8 cellular contexts compared by ENCODE assay signal in genomic region chr14:77036484-77037337, GRCh38. TPM values are rescaled to one million over a fixed set of nuclear protein-coding genes. Genes with fewer than 3 reads are reported as not detected.
DNase-seq lines count a peak whose midpoint lies in the region; ATAC-seq, FAIRE-seq and TF ChIP-seq lines count a peak whose summit lies in the region.
"Had no signal": no experiment of that assay in that cellular context is flagged by ENCODE, and none has a peak within 500 bp of the region (broad histone marks: within the 10 kb centered on the region; RNA-seq: fewer than 3 reads in every experiment).

No MANE protein-coding gene starts in this region.

- H3K4me3 Mint-ChIP-seq in chondrocyte (ENCODE audit: unreplicated experiment) = no peak overlapping the region

- no peaks in the 10 kb centered on the region for H3K36me3 ChIP-seq in Loucy (ENCODE audit: insufficient read depth, low read length)
- H3K36me3 ChIP-seq in rectal smooth muscle tissue (ENCODE audit: control insufficient read depth, insufficient read depth, low read length) = no peaks in the 10 kb centered on the region

- H3K27me3 ChIP-seq in Loucy (ENCODE audit: insufficient read depth, low read length, poor library complexity, severe bottlenecking) = no peaks in the 10 kb centered on the region
- no peaks in the 10 kb centered on the region for H3K27me3 ChIP-seq in rectal smooth muscle tissue (ENCODE audit: control insufficient read depth, insufficient read depth, low read length)

- DNase-seq in GM12892 (ENCODE audit: insufficient read length) = no peak
- no peak for DNase-seq in chondrocyte (ENCODE audit: low spot score)
- no peak for DNase-seq in stimulated activated CD4-positive, alpha-beta T cell treated with anti-CD3 and anti-CD28 coated beads, Interleukin-2, amount 100 ng/mL, for 24 hours

- H3K9me3 Mint-ChIP-seq in chondrocyte (ENCODE audit: low read depth) = no peaks in the 10 kb centered on the region

- FAIRE-seq in GM12892 (lab: Jason Lieb, UNC) = peak; percentile 76
- FAIRE-seq: endothelial cell of umbilical vein had no signal

- H3K4me3 ChIP-seq in Loucy (ENCODE audit: low read length, poor library complexity, severe bottlenecking) (no peak overlapping the region), rectal smooth muscle tissue (ENCODE audit: low read length) (no peak overlapping the region)

- 0 out of 2 replicates have a peak overlapping the region, but pooled peaks have one; percentile 9 for H2AFZ ChIP-seq in Loucy (ENCODE audit: low read length)

- H3K4me2 ChIP-seq in Loucy (ENCODE audit: low read depth, low read length, poor library complexity, severe bottlenecking) = peak overlapping the region; percentile 91

- H3K4me1 ChIP-seq in Loucy (ENCODE audit: insufficient read depth, low read length, poor library complexity, severe bottlenecking) = peaks cover 73% of the 10 kb centered on the region
- H3K4me1 ChIP-seq in rectal smooth muscle tissue (ENCODE audit: control insufficient read depth, insufficient read depth, low read length) = peaks cover 52% of the 10 kb centered on the region

- H3K27me3 Mint-ChIP-seq in chondrocyte (ENCODE audit: low read depth) = no peaks in the 10 kb centered on the region

- peak overlapping the region; percentile 84 for H3K27ac ChIP-seq in rectal smooth muscle tissue (ENCODE audit: low read depth, low read length)

- TF ChIP-seq CTCF in Loucy (conservative IDR thresholded peaks at IDR 0.05; ENCODE audit: low read length) (no peak), chondrocyte (IDR thresholded peaks at IDR 0.05) (no peak)

- peaks cover 82% of the 10 kb centered on the region for H3K4me1 Mint-ChIP-seq in chondrocyte (ENCODE audit: low read depth)

- no peaks in the 10 kb centered on the region for H3K9me3 ChIP-seq in Loucy (ENCODE audit: insufficient read depth, low read depth, low read length)

- peaks cover 32% of the 10 kb centered on the region for H3F3A ChIP-seq in Loucy (ENCODE audit: low read depth)

- H4K20me1 ChIP-seq in Loucy (ENCODE audit: insufficient read depth, low read length, poor library complexity, severe bottlenecking) = no peaks in the 10 kb centered on the region

- H3K9me2 ChIP-seq in Loucy (replicated peaks; ENCODE audit: low read depth, low read length) = no peaks in the 10 kb centered on the region

- ATAC-seq in GM18873 (IDR thresholded peaks at IDR 0.05; ENCODE audit: low FRiP score, unreplicated experiment) = no peak
- ATAC-seq in GM18870 (IDR thresholded peaks at IDR 0.05; ENCODE audit: unreplicated experiment) = no peak

- peaks cover 21% of the 10 kb centered on the region; the same call in 1 of the 2 replicates for H3K79me2 ChIP-seq in Loucy (ENCODE audit: insufficient read depth, low read length)

- H3K9ac ChIP-seq in Loucy (ENCODE audit: low read depth, low read length, poor library complexity, severe bottlenecking) = peak overlapping the region; percentile 82
- H3K9ac ChIP-seq in rectal smooth muscle tissue (ENCODE audit: low read length) = no peak overlapping the region

- no peak for TF ChIP-seq POLR2A in GM12892 (IDR thresholded peaks at IDR 0.05; ENCODE audit: low read depth, low read length)

- H3K27ac Mint-ChIP-seq in chondrocyte (ENCODE audit: unreplicated experiment) = peak overlapping the region; percentile 87

- H3K36me3 Mint-ChIP-seq in chondrocyte (ENCODE audit: low read depth) = no peaks in the 10 kb centered on the region

RNA-seq across cellular contexts. Expression of gene IRF2BPL, which starts 8.2 kb away (rescaled TPM):
- 3.9 TPM for polyA plus RNA-seq in GM12892 (2012; ENCODE audit: missing spikeins)
- total RNA-seq in chondrocyte = 56.0 to 61.9 TPM (median 56.7 TPM) in 3 replicates
